Comparison of ENCODE assay signal across 1 cellular context in the genomic region with DNA sequence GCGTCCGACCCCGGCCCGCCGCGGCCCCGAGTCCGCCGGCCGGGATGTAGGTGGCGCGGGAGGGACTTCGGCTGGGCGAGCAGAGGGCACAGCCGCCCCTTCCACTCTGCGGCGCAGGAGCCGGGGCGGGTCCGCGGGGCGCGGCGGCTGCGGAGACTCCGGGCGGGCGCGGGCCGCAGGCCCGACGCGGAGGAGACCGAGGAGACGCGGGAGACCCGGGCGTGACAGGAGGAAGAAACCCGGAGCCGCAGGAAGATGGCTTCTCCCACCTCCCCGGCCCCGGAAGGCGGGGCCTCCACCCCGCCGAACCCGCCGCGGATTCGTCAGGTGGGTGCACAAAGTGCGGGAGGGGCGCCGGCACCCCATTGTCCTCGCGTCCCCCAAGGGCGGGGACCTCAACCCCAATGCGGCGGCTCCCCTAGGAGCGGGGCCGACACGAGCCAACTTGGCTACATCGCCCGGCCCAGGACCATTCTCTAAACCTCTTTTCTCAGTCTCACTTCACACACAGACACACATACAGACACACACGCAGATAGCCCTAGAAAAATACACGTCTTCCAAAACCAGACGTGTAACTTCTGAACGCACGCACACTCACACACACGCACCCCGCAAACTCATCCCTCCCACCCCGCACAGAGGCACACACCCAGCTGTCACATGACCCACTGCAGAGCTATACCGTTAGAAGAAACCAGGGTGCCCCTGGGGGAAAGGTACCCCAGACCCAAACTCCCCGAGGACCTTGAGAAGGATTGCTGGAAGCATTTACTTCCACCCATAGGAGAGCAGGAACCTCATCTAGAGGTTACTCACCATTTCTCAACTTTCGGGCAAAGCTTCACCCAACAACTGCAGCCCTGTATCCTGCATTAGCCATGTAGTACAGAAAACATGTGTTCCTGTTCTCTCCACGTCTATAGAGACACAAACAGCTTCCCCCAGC.
TF ChIP-seq lines count a peak whose summit lies in the region.

No MANE protein-coding gene starts in this region.

TF ChIP-seq in GM23338, 12 proteins besides CTCF, POLR2A, EP300 and RAD21 (continued from another document):
- TF ChIP-seq ETS1 (IDR thresholded peaks at IDR 0.05), result 0 out of 2 replicates have a peak, but pooled peaks have one; percentile 15
